In genomic region chr1:34364376-34364775, GRCh38 we compare ENCODE assay signal across 30 cellular contexts.
"Had no signal": no experiment of that assay in that cellular context is flagged by ENCODE, and none has a peak within 500 bp of the region (broad histone marks: within the 10 kb centered on the region; RNA-seq: fewer than 3 reads in every experiment).

No MANE protein-coding gene starts in this region.

- H3K4me3 ChIP-seq: ovary, psoas muscle, right lobe of liver, sigmoid colon, stomach, thoracic aorta, thyroid gland, tibial nerve, upper lobe of left lung, vagina had no signal

- H3K27ac ChIP-seq: neutrophil, ovary, parathyroid adenoma, psoas muscle, right lobe of liver, sigmoid colon, stomach, thoracic aorta, thyroid gland, tibial nerve, upper lobe of left lung, vagina had no signal

- ATAC-seq: naive thymus-derived CD8-positive, alpha-beta T cell; natural killer cell treated with Interleukin-12 subunit alpha and Interleukin-12 subunit beta and Interleukin-15 and Interleukin-18, amount 100 ng/mL, for 72 hours; psoas muscle; right cardiac atrium; right lobe of liver; stimulated activated effector memory CD8-positive, alpha-beta T cell treated with anti-CD3 and anti-CD28 coated beads, Interleukin-12 subunit alpha, Interleukin-12 subunit beta, amount 100 ng/mL, for 72 hours; stimulated activated naive B cell treated with anti-CD40 and anti-IgM and Interleukin-4, amounts not matched to agents 10 μg/mL and 1 μg/mL and 100 μg/mL, for 72 hours had no signal

- H3K36me3 Mint-ChIP-seq: natural killer cell treated with Interleukin-12 subunit alpha and Interleukin-12 subunit beta and Interleukin-15 and Interleukin-18, amount 100 ng/mL, for 72 hours; stimulated activated effector memory CD8-positive, alpha-beta T cell treated with anti-CD3 and anti-CD28 coated beads, Interleukin-12 subunit alpha, Interleukin-12 subunit beta, amount 100 ng/mL, for 72 hours; stimulated activated naive B cell treated with anti-CD40 and anti-IgM and Interleukin-4, amounts not matched to agents 10 μg/mL and 1 μg/mL and 100 μg/mL, for 72 hours had no signal

- DNase-seq: naive thymus-derived CD8-positive, alpha-beta T cell; nephron progenitor cell; nucleus accumbens; ovary; posterior cingulate gyrus; psoas muscle; right cardiac atrium; right lobe of liver; sigmoid colon; small intestine; stimulated activated CD4-positive, alpha-beta T cell treated with anti-CD3 and anti-CD28 coated beads, Interleukin-15, amount 100 ng/mL, for 24 hours; stimulated activated CD4-positive, alpha-beta T cell treated with anti-CD3 and anti-CD28 coated beads, Interleukin-2, amount 100 ng/mL, for 24 hours; stimulated activated CD4-positive, alpha-beta T cell treated with anti-CD3 and anti-CD28 coated beads, Interleukin-2, amount 100 ng/mL, for 48 hours; stimulated activated CD4-positive, alpha-beta T cell treated with anti-CD3 and anti-CD28 coated beads, Interleukin-4, amount 100 ng/mL, for 24 hours; stimulated activated naive B cell treated with anti-CD40 and anti-IgM and Interleukin-4, amounts not matched to agents 10 μg/mL and 1 μg/mL and 100 μg/mL, for 72 hours; stimulated activated naive CD4-positive, alpha-beta T cell treated with Interleukin-2 at 50 U/mL for 16 hours; stomach; thyroid gland; trophoblast cell; upper lobe of left lung had no signal

- H3K4me3 Mint-ChIP-seq: naive thymus-derived CD8-positive, alpha-beta T cell; natural killer cell treated with Interleukin-12 subunit alpha and Interleukin-12 subunit beta and Interleukin-15 and Interleukin-18, amount 100 ng/mL, for 72 hours; nephron progenitor cell; neural crest cell; stimulated activated effector memory CD8-positive, alpha-beta T cell treated with anti-CD3 and anti-CD28 coated beads, Interleukin-12 subunit alpha, Interleukin-12 subunit beta, amount 100 ng/mL, for 72 hours; stimulated activated naive B cell treated with anti-CD40 and anti-IgM and Interleukin-4, amounts not matched to agents 10 μg/mL and 1 μg/mL and 100 μg/mL, for 72 hours; stimulated activated naive CD8-positive, alpha-beta T cell treated with anti-CD3 and anti-CD28 coated beads, Interleukin-15, Interleukin-2, amounts not matched to agents 100 ng/mL and 50 ng/mL, for 24 hours had no signal

- H3K9me3 Mint-ChIP-seq: natural killer cell treated with Interleukin-12 subunit alpha and Interleukin-12 subunit beta and Interleukin-15 and Interleukin-18, amount 100 ng/mL, for 72 hours; nephron progenitor cell; stimulated activated effector memory CD8-positive, alpha-beta T cell treated with anti-CD3 and anti-CD28 coated beads, Interleukin-12 subunit alpha, Interleukin-12 subunit beta, amount 100 ng/mL, for 72 hours had no signal

- H3K36me3 ChIP-seq: neutrophil, ovary, right lobe of liver, sigmoid colon, stomach, thoracic aorta, thyroid gland, tibial nerve, upper lobe of left lung, vagina had no signal

- H3K9ac ChIP-seq: parathyroid adenoma had no signal

- H3K27me3 ChIP-seq: neutrophil, ovary, right lobe of liver, sigmoid colon, thyroid gland, tibial nerve, upper lobe of left lung, vagina had no signal

- H3K27ac Mint-ChIP-seq: naive thymus-derived CD8-positive, alpha-beta T cell; natural killer cell treated with Interleukin-12 subunit alpha and Interleukin-12 subunit beta and Interleukin-15 and Interleukin-18, amount 100 ng/mL, for 72 hours; nephron progenitor cell; progenitor cell of endocrine pancreas; stimulated activated effector memory CD8-positive, alpha-beta T cell treated with anti-CD3 and anti-CD28 coated beads, Interleukin-12 subunit alpha, Interleukin-12 subunit beta, amount 100 ng/mL, for 72 hours; stimulated activated naive B cell treated with anti-CD40 and anti-IgM and Interleukin-4, amounts not matched to agents 10 μg/mL and 1 μg/mL and 100 μg/mL, for 72 hours; stimulated activated naive CD8-positive, alpha-beta T cell treated with anti-CD3 and anti-CD28 coated beads, Interleukin-15, Interleukin-2, amounts not matched to agents 100 ng/mL and 50 ng/mL, for 24 hours had no signal

- H3K4me1 ChIP-seq: parathyroid adenoma, psoas muscle, right lobe of liver, sigmoid colon, stomach, thyroid gland, tibial nerve, upper lobe of left lung, vagina had no signal

- H3K9me3 ChIP-seq: neutrophil, ovary, psoas muscle, right lobe of liver, sigmoid colon, thoracic aorta, thyroid gland, tibial nerve, upper lobe of left lung, vagina had no signal

- H3K79me2 ChIP-seq: parathyroid adenoma had no signal

- H2AFZ ChIP-seq: parathyroid adenoma had no signal

- H3K4me1 Mint-ChIP-seq: nephron progenitor cell; stimulated activated effector memory CD8-positive, alpha-beta T cell treated with anti-CD3 and anti-CD28 coated beads, Interleukin-12 subunit alpha, Interleukin-12 subunit beta, amount 100 ng/mL, for 72 hours had no signal
